In the genomic region with DNA sequence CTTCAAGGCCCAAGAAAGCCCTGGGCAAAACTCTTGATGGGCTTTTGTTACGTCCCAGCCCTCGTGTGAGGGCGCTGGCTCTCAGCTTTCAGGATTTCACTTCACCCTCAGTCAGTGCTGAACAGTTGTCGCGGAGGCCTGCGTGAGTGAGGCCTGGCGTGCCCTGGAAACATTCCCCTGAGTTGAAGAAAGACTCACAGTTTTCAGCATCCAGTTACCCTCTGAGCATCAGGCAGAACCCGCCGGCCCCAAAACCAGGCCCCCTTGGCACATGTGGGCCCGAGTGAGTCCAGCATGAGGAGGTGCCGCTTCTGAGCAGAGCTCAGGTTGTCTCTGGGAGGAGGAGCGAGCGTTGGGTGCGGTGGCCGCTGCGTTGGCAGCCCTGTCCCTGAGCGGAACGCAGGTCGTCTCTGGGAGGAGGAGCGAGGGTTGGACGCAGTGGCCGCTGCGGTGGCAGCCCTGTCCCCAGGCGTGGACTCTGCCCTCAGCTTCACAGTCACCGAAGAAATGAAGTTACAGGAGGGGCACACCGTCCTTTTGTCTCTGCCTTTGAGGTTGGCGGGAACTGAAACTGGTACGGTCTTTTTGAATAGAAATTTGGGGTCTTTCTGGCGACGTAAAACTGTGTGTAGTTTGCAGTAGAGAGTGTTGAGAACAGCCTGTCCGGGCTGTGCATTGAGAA, we compare ENCODE assay signal across 14 cellular contexts. TPM values are rescaled to one million over a fixed set of nuclear protein-coding genes. Genes with fewer than 3 reads are reported as not detected.
DNase-seq lines count a peak whose midpoint lies in the region; ATAC-seq and TF ChIP-seq lines count a peak whose summit lies in the region.
"Had no signal": no experiment of that assay in that cellular context is flagged by ENCODE, and none has a peak within 500 bp of the region (broad histone marks: within the 10 kb centered on the region; RNA-seq: fewer than 3 reads in every experiment).

A gene with protein sequence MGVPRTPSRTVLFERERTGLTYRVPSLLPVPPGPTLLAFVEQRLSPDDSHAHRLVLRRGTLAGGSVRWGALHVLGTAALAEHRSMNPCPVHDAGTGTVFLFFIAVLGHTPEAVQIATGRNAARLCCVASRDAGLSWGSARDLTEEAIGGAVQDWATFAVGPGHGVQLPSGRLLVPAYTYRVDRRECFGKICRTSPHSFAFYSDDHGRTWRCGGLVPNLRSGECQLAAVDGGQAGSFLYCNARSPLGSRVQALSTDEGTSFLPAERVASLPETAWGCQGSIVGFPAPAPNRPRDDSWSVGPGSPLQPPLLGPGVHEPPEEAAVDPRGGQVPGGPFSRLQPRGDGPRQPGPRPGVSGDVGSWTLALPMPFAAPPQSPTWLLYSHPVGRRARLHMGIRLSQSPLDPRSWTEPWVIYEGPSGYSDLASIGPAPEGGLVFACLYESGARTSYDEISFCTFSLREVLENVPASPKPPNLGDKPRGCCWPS (plus strand): TSS at position 493 of the 682 bp plus-strand sequence. CDS start 5,292 bp downstream, outside the sequence.

- no peaks in the 10 kb centered on the region for H3K9me3 ChIP-seq in cardiac muscle cell (ENCODE audit: low read depth)

- POLR2A ChIA-PET in HEK293T (lab: Yijun Ruan, JAX) = no interaction called here

- H3K27ac ChIP-seq in cardiac muscle cell = peak within 1 kb of the TSS; percentile 15

- CTCF ChIA-PET in HEK293T (lab: Yijun Ruan, JAX) = no interaction called here

- H3K4me3 ChIP-seq in cardiac muscle cell = no peak within 1 kb of the TSS

- peak within 1 kb of the TSS in 1 of 2 donors; percentile 23 for H3K27ac Mint-ChIP-seq in natural killer cell treated with Interleukin-12 subunit alpha and Interleukin-12 subunit beta and Interleukin-15 and Interleukin-18, amount 100 ng/mL, for 72 hours
- no peak within 1 kb of the TSS for H3K27ac Mint-ChIP-seq in natural killer cell
- H3K27ac Mint-ChIP-seq: activated CD8-positive, alpha-beta T cell treated with anti-CD3 and anti-CD28 coated beads, Interleukin-2, amount 10 ng/mL, durations not matched to agents 7 days and 5 days; activated naive CD8-positive, alpha-beta T cell treated with anti-CD3 and anti-CD28 coated beads, Interleukin-2, amount 50 U/mL, for 24 hours; T-helper 2 cell treated with Interferon-gamma antibody and Interleukin-4, amounts not matched to agents 5 μg/mL and 100 μg/mL, for 36 hours had no signal

- intact Hi-C loops in natural killer cell (cut with micrococcal nuclease) = no loop called here

- peaks cover 8% of the 10 kb centered on the region for H3K27me3 ChIP-seq in cardiac muscle cell

- no peaks in the 10 kb centered on the region for H3K36me3 ChIP-seq in cardiac muscle cell

- no peaks in the 10 kb centered on the region for H3K9me3 Mint-ChIP-seq in natural killer cell treated with Interleukin-12 subunit alpha and Interleukin-12 subunit beta and Interleukin-15 and Interleukin-18, amount 100 ng/mL, for 72 hours
- no peaks in the 10 kb centered on the region for H3K9me3 Mint-ChIP-seq in natural killer cell
- H3K9me3 Mint-ChIP-seq: activated naive CD8-positive, alpha-beta T cell treated with anti-CD3 and anti-CD28 coated beads, Interleukin-2, amount 50 U/mL, for 24 hours; T-helper 2 cell treated with Interferon-gamma antibody and Interleukin-4, amounts not matched to agents 5 μg/mL and 100 μg/mL, for 36 hours had no signal

- H3K36me3 Mint-ChIP-seq in natural killer cell treated with Interleukin-12 subunit alpha and Interleukin-12 subunit beta and Interleukin-15 and Interleukin-18, amount 100 ng/mL, for 72 hours = no peaks in the 10 kb centered on the region
- no peaks in the 10 kb centered on the region for H3K36me3 Mint-ChIP-seq in natural killer cell

- H3K4me1 ChIP-seq in cardiac muscle cell (ENCODE audit: low read depth) = peaks cover 6% of the 10 kb centered on the region

- H3K4me1 Mint-ChIP-seq in natural killer cell treated with Interleukin-12 subunit alpha and Interleukin-12 subunit beta and Interleukin-15 and Interleukin-18, amount 100 ng/mL, for 72 hours (ENCODE audit: low read depth in 2 of 2) = peaks cover 0 to 5% of the 10 kb centered on the region in 2 donors
- H3K4me1 Mint-ChIP-seq in natural killer cell = peaks cover 0 to 7% of the 10 kb centered on the region in 2 donors

- no peaks in the 10 kb centered on the region for H3K27me3 Mint-ChIP-seq in natural killer cell treated with Interleukin-12 subunit alpha and Interleukin-12 subunit beta and Interleukin-15 and Interleukin-18, amount 100 ng/mL, for 72 hours
- H3K27me3 Mint-ChIP-seq in natural killer cell (ENCODE audit: low read depth in 2 of 2) = peaks cover 0 to 8% of the 10 kb centered on the region in 2 donors

- peak within 1 kb of the TSS; percentile 22 for H3K4me3 Mint-ChIP-seq in natural killer cell treated with Interleukin-12 subunit alpha and Interleukin-12 subunit beta and Interleukin-15 and Interleukin-18, amount 100 ng/mL, for 72 hours
- no peak within 1 kb of the TSS for H3K4me3 Mint-ChIP-seq in natural killer cell
- H3K4me3 Mint-ChIP-seq: activated CD8-positive, alpha-beta T cell treated with anti-CD3 and anti-CD28 coated beads, Interleukin-2, amount 10 ng/mL, durations not matched to agents 7 days and 5 days; activated naive CD8-positive, alpha-beta T cell treated with anti-CD3 and anti-CD28 coated beads, Interleukin-2, amount 50 U/mL, for 24 hours; T-helper 2 cell treated with Interferon-gamma antibody and Interleukin-4, amounts not matched to agents 5 μg/mL and 100 μg/mL, for 36 hours had no signal

- ATAC-seq in natural killer cell treated with Interleukin-12 subunit alpha and Interleukin-12 subunit beta and Interleukin-15 and Interleukin-18, amount 100 ng/mL, for 72 hours = no peak
- no peak for ATAC-seq in natural killer cell
- no peak for ATAC-seq in GM19351 (IDR thresholded peaks at IDR 0.05; ENCODE audit: unreplicated experiment)
- ATAC-seq: activated CD8-positive, alpha-beta T cell treated with anti-CD3 and anti-CD28 coated beads, Interleukin-2, amount 10 ng/mL, durations not matched to agents 7 days and 5 days; activated naive CD8-positive, alpha-beta T cell treated with anti-CD3 and anti-CD28 coated beads, Interleukin-2, amount 50 U/mL, for 24 hours had no signal

- TF ChIP-seq CTCF in natural killer cell (IDR thresholded peaks at IDR 0.05) = no peak
- TF ChIP-seq CTCF in cardiac muscle cell (IDR thresholded peaks at IDR 0.05; ENCODE audit: low read depth, low read length) = no peak

- DNase-seq in natural killer cell treated with Interleukin-12 subunit alpha and Interleukin-12 subunit beta and Interleukin-15 and Interleukin-18, amount 100 ng/mL, for 72 hours (ENCODE audit: low spot score) = no peak
- DNase-seq in natural killer cell (no peak), cardiac muscle cell (ENCODE audit: low read depth in 1 of 2, low spot score in 1 of 2) (peak in 1 of 2 donors; percentile 22), mucosa of gallbladder (ENCODE audit: low spot score) (peak; percentile 78), HEK293T (ENCODE audit: extremely low spot score) (no peak), NCI-H748 treated with DMSO at 0.1 percent for 48 hours (lab: John Stamatoyannopoulos, UW) (no peak), GM19240 (ENCODE audit: insufficient read length, low spot score) (no peak)
- DNase-seq: activated CD8-positive, alpha-beta T cell treated with anti-CD3 and anti-CD28 coated beads, Interleukin-2, amount 10 ng/mL, durations not matched to agents 7 days and 5 days; activated naive CD8-positive, alpha-beta T cell treated with anti-CD3 and anti-CD28 coated beads, Interleukin-2, amount 50 U/mL, for 24 hours; NCI-H1694; stimulated activated CD4-positive, alpha-beta T cell treated with anti-CD3 and anti-CD28 coated beads, Interleukin-2, amount 100 ng/mL, for 48 hours had no signal

TF ChIP-seq in HEK293T, 16 proteins besides CTCF, POLR2A, EP300 and RAD21:
- no peak for TF ChIP-seq NFRKB (IDR thresholded peaks at IDR 0.05)

RNA-seq across cellular contexts. Expression of the gene that starts here (rescaled TPM):
- total RNA-seq in natural killer cell treated with Interleukin-12 subunit alpha and Interleukin-12 subunit beta and Interleukin-15 and Interleukin-18, amount 100 ng/mL, for 72 hours = 1 to 10 TPM in 1 of 2 donors, under 1 TPM in 1; 0.86 to 3.8 TPM
- total RNA-seq in natural killer cell (1 to 10 TPM in 2 of 3 donors, under 1 TPM in 1; 0.39 to 6.6 (median 2.2) TPM), cardiac muscle cell (0.56 and 1.8 TPM in 2 replicates), mucosa of gallbladder (34.8 TPM)
- 0.13 and 1.6 TPM in 2 replicates for polyA plus RNA-seq in cardiac muscle cell
- polyA plus RNA-seq: AG04450 had no signal
